8 cellular contexts compared by ENCODE assay signal in the genomic region with DNA sequence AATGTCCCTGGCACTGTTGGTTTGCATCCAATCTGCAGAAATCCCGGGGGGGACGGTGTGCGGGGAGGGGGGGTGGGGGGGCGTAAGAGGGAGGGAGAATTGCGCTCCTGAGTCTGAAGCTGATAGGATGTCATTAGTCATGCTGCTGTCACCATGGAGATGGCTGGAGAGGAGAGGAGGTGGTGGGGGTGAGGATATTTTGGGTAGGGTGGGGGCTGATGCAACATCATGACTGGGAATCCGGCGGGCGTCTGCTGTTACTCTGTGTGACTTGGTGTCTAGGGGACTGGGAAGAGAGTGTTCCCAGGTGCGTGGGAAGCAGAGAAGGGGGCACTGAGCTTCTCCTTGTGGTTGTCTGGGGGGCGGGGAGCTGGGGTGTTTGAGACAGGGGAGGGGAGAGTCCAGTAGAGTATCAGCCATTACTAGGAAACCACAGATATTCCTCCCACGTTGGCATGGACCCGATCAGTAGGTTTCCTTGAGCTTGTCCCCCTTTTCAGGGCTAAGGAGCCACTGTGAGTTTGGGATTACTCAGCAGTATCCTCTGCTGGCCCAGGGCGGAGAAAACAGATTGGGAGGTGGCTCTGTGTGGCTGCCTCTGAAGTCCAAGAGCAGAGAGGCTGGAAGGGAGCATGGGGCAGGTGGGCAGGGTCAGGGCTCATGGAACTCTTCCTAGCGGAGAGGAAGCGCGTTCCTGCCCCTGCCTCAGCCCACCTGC. TPM values are rescaled to one million over a fixed set of nuclear protein-coding genes. Genes with fewer than 3 reads are reported as not detected.
DNase-seq lines count a peak whose midpoint lies in the region; ATAC-seq and TF ChIP-seq lines count a peak whose summit lies in the region.

No MANE protein-coding gene starts in this region.

- peaks cover 12% of the 10 kb centered on the region for H3K36me3 Mint-ChIP-seq in activated CD4-positive, alpha-beta T cell treated with anti-CD3 and anti-CD28 coated beads, Interleukin-2, amount 10 ng/mL, durations not matched to agents 24 days and 14 days (ENCODE audit: low read depth)

- no peaks in the 10 kb centered on the region for H3K36me3 ChIP-seq in right atrium auricular region

- H3K9me3 Mint-ChIP-seq in activated CD4-positive, alpha-beta T cell treated with anti-CD3 and anti-CD28 coated beads, Interleukin-2, amount 10 ng/mL, durations not matched to agents 24 days and 14 days = no peaks in the 10 kb centered on the region

- H3K9me3 ChIP-seq in right atrium auricular region = no peaks in the 10 kb centered on the region

- no peaks in the 10 kb centered on the region for H3K27me3 ChIP-seq in right atrium auricular region

- no peaks in the 10 kb centered on the region for H3K27me3 Mint-ChIP-seq in activated CD4-positive, alpha-beta T cell treated with anti-CD3 and anti-CD28 coated beads, Interleukin-2, amount 10 ng/mL, durations not matched to agents 24 days and 14 days

- H3K4me1 ChIP-seq in right atrium auricular region = peaks cover 0 to 83% of the 10 kb centered on the region in 2 donors

- H3K27ac Mint-ChIP-seq in activated CD4-positive, alpha-beta T cell treated with anti-CD3 and anti-CD28 coated beads, Interleukin-2, amount 10 ng/mL, durations not matched to agents 24 days and 14 days = peak overlapping the region; percentile 67

- H3K27ac ChIP-seq in right atrium auricular region (peak overlapping the region; percentile 45 to 70), substantia nigra (ENCODE audit: low read depth, low read length, poor library complexity, severe bottlenecking) (peak overlapping the region; percentile 67)

- H3K4me3 ChIP-seq in WI38 (ENCODE audit: low read depth, low read length) = peak overlapping the region; percentile 79
- peak overlapping the region in 1 of 2 donors; percentile 64 for H3K4me3 ChIP-seq in right atrium auricular region

- intact Hi-C loops in activated CD4-positive, alpha-beta T cell treated with anti-CD3 and anti-CD28 coated beads, Interleukin-2, amount 10 ng/mL, durations not matched to agents 24 days and 14 days (cut with micrococcal nuclease) = loop anchor here (2.0 kb wide), 2 partner anchors 175 to 195 kb away; partner anchors contain the start of genes MTHFD2 and STAMBP

- peaks cover 57% of the 10 kb centered on the region for H3K4me1 Mint-ChIP-seq in activated CD4-positive, alpha-beta T cell treated with anti-CD3 and anti-CD28 coated beads, Interleukin-2, amount 10 ng/mL, durations not matched to agents 24 days and 14 days

- H3K4me3 Mint-ChIP-seq in activated CD4-positive, alpha-beta T cell treated with anti-CD3 and anti-CD28 coated beads, Interleukin-2, amount 10 ng/mL, durations not matched to agents 24 days and 14 days = peak overlapping the region; percentile 84

- no peak for DNase-seq in activated CD4-positive, alpha-beta T cell treated with anti-CD3 and anti-CD28 coated beads, Interleukin-2, amount 10 ng/mL, durations not matched to agents 24 days and 14 days
- no peak for DNase-seq in activated CD4-positive, alpha-beta T cell treated with anti-CD3 and anti-CD28 coated beads for 1 hour
- DNase-seq in right atrium auricular region (ENCODE audit: low spot score) (no peak), substantia nigra (lab: John Stamatoyannopoulos, UW) (peak in 7 of 49 donors; percentile 22 to 77 (median 55)), LoVo (ENCODE audit: low spot score) (no peak)

- ATAC-seq in GM18511 (IDR thresholded peaks at IDR 0.05; ENCODE audit: unreplicated experiment) (no peak), HG02870 (IDR thresholded peaks at IDR 0.05; ENCODE audit: unreplicated experiment) (no peak)

- TF ChIP-seq CTCF in WI38 (IDR thresholded peaks at IDR 0.05; ENCODE audit: low read depth, low read length) (no peak), right atrium auricular region (IDR thresholded peaks at IDR 0.05) (no peak)

RNA-seq across cellular contexts. Expression of gene TET3, which starts 18.9 kb away (rescaled TPM):
- 20.7 and 22.0 TPM in 2 replicates for total RNA-seq in activated CD4-positive, alpha-beta T cell treated with anti-CD3 and anti-CD28 coated beads, Interleukin-2, amount 10 ng/mL, durations not matched to agents 24 days and 14 days
- 1 to 10 TPM; 1.9 to 3.9 TPM for total RNA-seq in right atrium auricular region
